1 cellular context compared by ENCODE assay signal in genomic region chr22:24894220-24894975, GRCh38.
TF ChIP-seq lines count a peak whose summit lies in the region.

No MANE protein-coding gene starts in this region.

TF ChIP-seq in HepG2, 621 proteins besides CTCF, POLR2A, EP300 and RAD21 (continued from another document and continues in another):
- TF ChIP-seq HNF1A (IDR thresholded peaks at IDR 0.05; ENCODE audit: low read depth), result no peak
- 0 out of 2 replicates have a peak, but pooled peaks have one; percentile 8 for TF ChIP-seq HNF1A (CRISPR knock-in tag; IDR thresholded peaks at IDR 0.05; ENCODE audit: borderline replicate concordance)
- peak; percentile 98 for TF ChIP-seq FOSL2 (CRISPR knock-in tag; IDR thresholded peaks at IDR 0.05)
- peak; percentile 85; the same call in 1 of the 2 replicates for TF ChIP-seq YEATS4 (CRISPR knock-in tag; IDR thresholded peaks at IDR 0.05; ENCODE audit: borderline replicate concordance)
- no peak for TF ChIP-seq E2F2 (CRISPR knock-in tag; IDR thresholded peaks at IDR 0.05; ENCODE audit: borderline replicate concordance)
- no peak for TF ChIP-seq RARG (CRISPR knock-in tag; IDR thresholded peaks at IDR 0.05; ENCODE audit: low read depth)
- TF ChIP-seq ZNF3 (CRISPR knock-in tag; IDR thresholded peaks at IDR 0.05), result no peak
- TF ChIP-seq TEAD3 (CRISPR knock-in tag; optimal IDR thresholded peaks at IDR 0.05; ENCODE audit: borderline replicate concordance), result peak; percentile 57
- TF ChIP-seq ZNF605 (CRISPR knock-in tag; IDR thresholded peaks at IDR 0.05), result peak; percentile 48; the same call in 1 of the 2 replicates
- TF ChIP-seq ZNF749 (CRISPR knock-in tag; IDR thresholded peaks at IDR 0.05; ENCODE audit: borderline replicate concordance), result no peak
- no peak for TF ChIP-seq ZNF709 (CRISPR knock-in tag; IDR thresholded peaks at IDR 0.05)
- TF ChIP-seq PATZ1 (CRISPR knock-in tag; IDR thresholded peaks at IDR 0.05), result no peak
- no peak for TF ChIP-seq ZNF558 (CRISPR knock-in tag; IDR thresholded peaks at IDR 0.05; ENCODE audit: borderline replicate concordance)
- peak; percentile 82 for TF ChIP-seq MXD1 (CRISPR knock-in tag; IDR thresholded peaks at IDR 0.05)
- TF ChIP-seq KLF12 (CRISPR knock-in tag; IDR thresholded peaks at IDR 0.05; ENCODE audit: borderline replicate concordance), result no peak
- TF ChIP-seq ZNF121 (CRISPR knock-in tag; IDR thresholded peaks at IDR 0.05), result no peak
- no peak for TF ChIP-seq RBFOX2 (IDR thresholded peaks at IDR 0.05; ENCODE audit: low read depth, low read length)
- TF ChIP-seq SNAPC4 (CRISPR knock-in tag; IDR thresholded peaks at IDR 0.05), result no peak
- TF ChIP-seq CEBPG (CRISPR knock-in tag; IDR thresholded peaks at IDR 0.05), result peak; percentile 86
- peak; percentile 64; the same call in 1 of the 2 replicates for TF ChIP-seq ZNF205 (CRISPR knock-in tag; IDR thresholded peaks at IDR 0.05)
- 0 out of 2 replicates have a peak, but pooled peaks have one; percentile 32 for TF ChIP-seq ZFY (CRISPR knock-in tag; IDR thresholded peaks at IDR 0.05)
- no peak for TF ChIP-seq PLSCR1 (CRISPR knock-in tag; IDR thresholded peaks at IDR 0.05; ENCODE audit: borderline replicate concordance)
- TF ChIP-seq GZF1 (CRISPR knock-in tag; IDR thresholded peaks at IDR 0.05), result no peak
- peak; percentile 57 for TF ChIP-seq BHLHE40 (IDR thresholded peaks at IDR 0.05; ENCODE audit: low read length)
- 0 out of 2 replicates have a peak, but pooled peaks have one; percentile 13 for TF ChIP-seq GATAD1 (CRISPR knock-in tag; IDR thresholded peaks at IDR 0.05)
- no peak for TF ChIP-seq DMTF1 (CRISPR knock-in tag; IDR thresholded peaks at IDR 0.05)
- no peak for TF ChIP-seq DDIT3 (CRISPR knock-in tag; IDR thresholded peaks at IDR 0.05)
- TF ChIP-seq SPEN (CRISPR knock-in tag; IDR thresholded peaks at IDR 0.05; ENCODE audit: low read depth), result no peak; the same call in 1 of the 2 replicates
- TF ChIP-seq HOMEZ (CRISPR knock-in tag; IDR thresholded peaks at IDR 0.05; ENCODE audit: low read depth), result peak; percentile 50; the same call in 1 of the 2 replicates
- no peak; the same call in 1 of the 2 replicates for TF ChIP-seq ZNF724P (CRISPR knock-in tag; IDR thresholded peaks at IDR 0.05; ENCODE audit: borderline replicate concordance)
- TF ChIP-seq ZSCAN29 (CRISPR knock-in tag; conservative IDR thresholded peaks at IDR 0.05), result no peak
- peak; percentile 56 for TF ChIP-seq NR2F6 (IDR thresholded peaks at IDR 0.05)
- peak; percentile 79; the same call in 1 of the 2 replicates for TF ChIP-seq NR2F6 (CRISPR knock-in tag; IDR thresholded peaks at IDR 0.05)
- TF ChIP-seq MAZ (IDR thresholded peaks at IDR 0.05; ENCODE audit: borderline replicate concordance, low read depth, low read length), result no peak
- TF ChIP-seq MAZ (CRISPR knock-in tag; IDR thresholded peaks at IDR 0.05; ENCODE audit: low read depth), result no peak; the same call in 1 of the 2 replicates
- no peak for TF ChIP-seq SMARCC2 (IDR thresholded peaks at IDR 0.05)
- no peak for TF ChIP-seq SMAD3 (CRISPR knock-in tag; IDR thresholded peaks at IDR 0.05)
- no peak for TF ChIP-seq EED (CRISPR knock-in tag; IDR thresholded peaks at IDR 0.05)
- TF ChIP-seq EHMT2 (IDR thresholded peaks at IDR 0.05; ENCODE audit: borderline replicate concordance, low read depth, low read length), result peak; percentile 21; the same call in 1 of the 2 replicates
- TF ChIP-seq SRSF4 (IDR thresholded peaks at IDR 0.05; ENCODE audit: low read depth, low read length, poor library complexity, severe bottlenecking), result no peak
- TF ChIP-seq ZSCAN30 (CRISPR knock-in tag; IDR thresholded peaks at IDR 0.05), result no peak
- peak; percentile 70; the same call in 1 of the 2 replicates for TF ChIP-seq CBX5 (CRISPR knock-in tag; IDR thresholded peaks at IDR 0.05; ENCODE audit: borderline replicate concordance)
- TF ChIP-seq ZBTB25 (CRISPR knock-in tag; IDR thresholded peaks at IDR 0.05), result no peak; the same call in 1 of the 2 replicates
- TF ChIP-seq KLF6 (CRISPR knock-in tag; IDR thresholded peaks at IDR 0.05), result no peak
- TF ChIP-seq HNF4G (IDR thresholded peaks at IDR 0.05; ENCODE audit: borderline replicate concordance, low read depth, low read length), result no peak
- TF ChIP-seq HNF4G (CRISPR knock-in tag; IDR thresholded peaks at IDR 0.05; ENCODE audit: borderline replicate concordance, low read depth), result no peak
